ENCODE assay signal across 14 cellular contexts in the genomic region with DNA sequence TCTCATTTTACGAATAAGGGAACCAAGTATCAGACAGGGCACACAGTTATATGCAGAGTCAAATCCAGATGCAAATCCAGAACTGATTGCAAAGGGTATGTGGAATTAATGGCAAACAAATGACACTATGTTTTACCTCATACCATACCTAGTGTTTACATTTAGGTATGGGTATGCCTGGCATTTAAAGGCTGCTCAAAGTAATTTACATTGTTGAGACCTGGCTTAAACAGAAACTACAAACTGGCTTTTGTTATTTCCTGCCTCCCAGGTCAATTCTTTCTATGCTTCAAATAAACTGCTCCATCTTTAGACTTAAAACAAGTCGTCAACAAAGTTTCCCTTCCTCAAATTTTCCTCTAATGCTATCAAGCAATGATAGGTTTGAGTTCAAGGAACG. TPM values are rescaled to one million over a fixed set of nuclear protein-coding genes. Genes with fewer than 3 reads are reported as not detected.
A peak's percentile ranks its signal among the peaks of the same experiment; 100 is the strongest.
DNase-seq lines count a peak whose midpoint lies in the region; ATAC-seq and TF ChIP-seq lines count a peak whose summit lies in the region.
"Had no signal": no experiment of that assay in that cellular context is flagged by ENCODE, and none has a peak within 500 bp of the region (broad histone marks: within the 10 kb centered on the region; RNA-seq: fewer than 3 reads in every experiment).

No MANE protein-coding gene starts in this region.

- no peak for TF ChIP-seq CTCF in gastrocnemius medialis (IDR thresholded peaks at IDR 0.05 in 4 of 5, conservative IDR thresholded peaks at IDR 0.05 in 1 of 5)

- H3K27ac Mint-ChIP-seq in activated naive CD4-positive, alpha-beta T cell treated with anti-CD3 and anti-CD28 coated beads for 36 hours: peak overlapping the region; percentile 56
- peak overlapping the region; percentile 69 for H3K27ac Mint-ChIP-seq in activated T-helper 2 cell treated with anti-CD3 and anti-CD28 coated beads, Interferon-gamma antibody, Interleukin-2, Interleukin-4, amounts not matched to agents 10 μg/mL and 5 μg/mL and 100 μg/mL, durations not matched to agents 14 hours and 24 hours and 36 hours

- no peak for TF ChIP-seq POLR2A in gastrocnemius medialis (IDR thresholded peaks at IDR 0.05)

- peak overlapping the region; percentile 56 for H3K27ac ChIP-seq in HUES48 (ENCODE audit: low read depth, low read length)
- H3K27ac ChIP-seq in gastrocnemius medialis: peak overlapping the region in 3 of 4 donors; percentile 9 to 19 (median 18)
- H3K27ac ChIP-seq: ascending aorta, vagina had no signal

- CTCF ChIA-PET in activated naive CD4-positive, alpha-beta T cell treated with anti-CD3 and anti-CD28 coated beads for 36 hours (lab: Charles Lee): no interaction called here

- intact Hi-C loops in activated naive CD4-positive, alpha-beta T cell treated with anti-CD3 and anti-CD28 coated beads for 36 hours (cut with micrococcal nuclease): no loop called here
- intact Hi-C loops in activated T-helper 2 cell treated with anti-CD3 and anti-CD28 coated beads, Interferon-gamma antibody, Interleukin-2, Interleukin-4, amounts not matched to agents 10 μg/mL and 5 μg/mL and 100 μg/mL, durations not matched to agents 14 hours and 24 hours and 36 hours (cut with micrococcal nuclease): loop anchor here (5.0 kb wide), 1 partner anchor 43 kb away; no protein-coding TSS in a partner anchor
- intact Hi-C loops in gastrocnemius medialis (cut with DNase I; ENCODE audit: low total_unique reads): no loop called here

- H3K36me3 Mint-ChIP-seq in activated naive CD4-positive, alpha-beta T cell treated with anti-CD3 and anti-CD28 coated beads for 36 hours (ENCODE audit: low read depth): peaks cover 9% of the 10 kb centered on the region
- H3K36me3 Mint-ChIP-seq in activated T-helper 2 cell treated with anti-CD3 and anti-CD28 coated beads, Interferon-gamma antibody, Interleukin-2, Interleukin-4, amounts not matched to agents 10 μg/mL and 5 μg/mL and 100 μg/mL, durations not matched to agents 14 hours and 24 hours and 36 hours (ENCODE audit: low read depth): peaks cover 16% of the 10 kb centered on the region

- H3K27me3 Mint-ChIP-seq in activated naive CD4-positive, alpha-beta T cell treated with anti-CD3 and anti-CD28 coated beads for 36 hours (ENCODE audit: low read depth): no peaks in the 10 kb centered on the region
- no peaks in the 10 kb centered on the region for H3K27me3 Mint-ChIP-seq in activated T-helper 2 cell treated with anti-CD3 and anti-CD28 coated beads, Interferon-gamma antibody, Interleukin-2, Interleukin-4, amounts not matched to agents 10 μg/mL and 5 μg/mL and 100 μg/mL, durations not matched to agents 14 hours and 24 hours and 36 hours (ENCODE audit: low read depth)

- H3K9me3 ChIP-seq in HUES48 (ENCODE audit: control insufficient read depth, insufficient read depth, low read length): no peaks in the 10 kb centered on the region
- no peaks in the 10 kb centered on the region for H3K9me3 ChIP-seq in gastrocnemius medialis
- H3K9me3 ChIP-seq: ascending aorta, vagina had no signal

- no peaks in the 10 kb centered on the region for H3K9me3 Mint-ChIP-seq in activated naive CD4-positive, alpha-beta T cell treated with anti-CD3 and anti-CD28 coated beads for 36 hours
- H3K9me3 Mint-ChIP-seq in activated T-helper 2 cell treated with anti-CD3 and anti-CD28 coated beads, Interferon-gamma antibody, Interleukin-2, Interleukin-4, amounts not matched to agents 10 μg/mL and 5 μg/mL and 100 μg/mL, durations not matched to agents 14 hours and 24 hours and 36 hours: no peaks in the 10 kb centered on the region

- peaks cover 28% of the 10 kb centered on the region for H3K4me1 Mint-ChIP-seq in activated naive CD4-positive, alpha-beta T cell treated with anti-CD3 and anti-CD28 coated beads for 36 hours (ENCODE audit: low read depth)
- H3K4me1 Mint-ChIP-seq in activated T-helper 2 cell treated with anti-CD3 and anti-CD28 coated beads, Interferon-gamma antibody, Interleukin-2, Interleukin-4, amounts not matched to agents 10 μg/mL and 5 μg/mL and 100 μg/mL, durations not matched to agents 14 hours and 24 hours and 36 hours (ENCODE audit: low read depth): peaks cover 19% of the 10 kb centered on the region

- ATAC-seq in gastrocnemius medialis (no peak), HG03097 (IDR thresholded peaks at IDR 0.05; ENCODE audit: low FRiP score, unreplicated experiment) (no peak), GM18519 (IDR thresholded peaks at IDR 0.05; ENCODE audit: low FRiP score, unreplicated experiment) (no peak)

- H3K4me3 Mint-ChIP-seq in activated naive CD4-positive, alpha-beta T cell treated with anti-CD3 and anti-CD28 coated beads for 36 hours: no peak overlapping the region
- no peak overlapping the region for H3K4me3 Mint-ChIP-seq in activated T-helper 2 cell treated with anti-CD3 and anti-CD28 coated beads, Interferon-gamma antibody, Interleukin-2, Interleukin-4, amounts not matched to agents 10 μg/mL and 5 μg/mL and 100 μg/mL, durations not matched to agents 14 hours and 24 hours and 36 hours (ENCODE audit: low read depth)

- in situ Hi-C loops in gastrocnemius medialis (cut with MboI; ENCODE audit: low sequenced_read_pairs in 4 of 4): no loop called here

- H3K9ac ChIP-seq in HUES48 (ENCODE audit: low read depth, low read length): no peak overlapping the region

- no peaks in the 10 kb centered on the region for H3K27me3 ChIP-seq in HUES48 (ENCODE audit: control insufficient read depth, insufficient read depth, low read length)
- no peaks in the 10 kb centered on the region for H3K27me3 ChIP-seq in gastrocnemius medialis
- H3K27me3 ChIP-seq: ascending aorta, vagina had no signal

- no peak overlapping the region for H3K4me3 ChIP-seq in HUES48 (ENCODE audit: low read depth, low read length)
- no peak overlapping the region for H3K4me3 ChIP-seq in gastrocnemius medialis
- H3K4me3 ChIP-seq: ascending aorta, vagina had no signal

- DNase-seq in activated naive CD4-positive, alpha-beta T cell treated with anti-CD3 and anti-CD28 coated beads for 36 hours: no peak
- DNase-seq in activated naive CD4-positive, alpha-beta T cell treated with Interleukin-2 at 50 U/mL for 16 hours: no peak
- no peak for DNase-seq in activated T-helper 2 cell treated with anti-CD3 and anti-CD28 coated beads, Interferon-gamma antibody, Interleukin-2, Interleukin-4, amounts not matched to agents 10 μg/mL and 5 μg/mL and 100 μg/mL, durations not matched to agents 14 hours and 24 hours and 36 hours (ENCODE audit: low spot score)
- DNase-seq in gastrocnemius medialis (no peak), GM03348 (ENCODE audit: low spot score) (no peak)
- DNase-seq: EL; HCEC 1CT; NCI-H2171; stimulated activated CD4-positive, alpha-beta T cell treated with anti-CD3 and anti-CD28 coated beads, Interleukin-1b, Interleukin-23, amount 100 ng/mL, for 48 hours had no signal

- H3K36me3 ChIP-seq in HUES48 (ENCODE audit: control insufficient read depth, insufficient read depth, low read length) (no peaks in the 10 kb centered on the region), gastrocnemius medialis (no peaks in the 10 kb centered on the region)
- H3K36me3 ChIP-seq: ascending aorta, vagina had no signal

- H3K4me1 ChIP-seq in HUES48 (ENCODE audit: control insufficient read depth, insufficient read depth, low read length) (peaks cover 40% of the 10 kb centered on the region), gastrocnemius medialis (peaks cover 32 to 37% of the 10 kb centered on the region in 2 donors)

RNA-seq across cellular contexts. Expression of a gene that starts 33.7 kb away (rescaled TPM):
- total RNA-seq in activated naive CD4-positive, alpha-beta T cell treated with anti-CD3 and anti-CD28 coated beads for 36 hours: 10 to 100 TPM; 42.3 to 44.2 TPM
- 70.0 and 71.4 TPM in 2 replicates for total RNA-seq in activated T-helper 2 cell treated with anti-CD3 and anti-CD28 coated beads, Interferon-gamma antibody, Interleukin-2, Interleukin-4, amounts not matched to agents 10 μg/mL and 5 μg/mL and 100 μg/mL, durations not matched to agents 14 hours and 24 hours and 36 hours
- total RNA-seq in gastrocnemius medialis: 10 to 100 TPM; 40.8 to 68.5 (median 54.8) TPM
